19 cellular contexts compared by ENCODE assay signal in genomic region chr3:179174316-179174715, GRCh38. TPM values are rescaled to one million over a fixed set of nuclear protein-coding genes. Genes with fewer than 3 reads are reported as not detected.
DNase-seq lines count a peak whose midpoint lies in the region; ATAC-seq and TF ChIP-seq lines count a peak whose summit lies in the region.
"Had no signal": no experiment of that assay in that cellular context is flagged by ENCODE, and none has a peak within 500 bp of the region (broad histone marks: within the 10 kb centered on the region; RNA-seq: fewer than 3 reads in every experiment).

No MANE protein-coding gene starts in this region.

- 95 to 97% methylated on average over 3 of the region's 3 CpGs for WGBS in heart right ventricle, 2 donors

- peaks cover 0 to 34% (median 18%) of the 10 kb centered on the region in 9 donors for H3K4me1 ChIP-seq in heart right ventricle

- no peak overlapping the region for H3K27ac Mint-ChIP-seq in memory B cell
- H3K27ac Mint-ChIP-seq: activated naive CD8-positive, alpha-beta T cell treated with anti-CD3 and anti-CD28 coated beads, Interleukin-2, amount 10 ng/mL, durations not matched to agents 7 days and 5 days had no signal

- intact Hi-C loops in heart right ventricle (cut with DNase I) = no loop called here

- no peaks in the 10 kb centered on the region for H3K27me3 Mint-ChIP-seq in memory B cell
- H3K27me3 Mint-ChIP-seq: activated naive CD8-positive, alpha-beta T cell treated with anti-CD3 and anti-CD28 coated beads, Interleukin-2, amount 10 ng/mL, durations not matched to agents 7 days and 5 days had no signal

- H3K4me3 ChIP-seq in heart right ventricle = no peak overlapping the region
- H3K4me3 ChIP-seq: cardiac muscle cell had no signal

- H3K9me3 ChIP-seq in heart right ventricle = peaks cover 0 to 32% (median 18%) of the 10 kb centered on the region in 11 donors

- H3K27ac ChIP-seq in heart right ventricle = no peak overlapping the region
- H3K27ac ChIP-seq: cardiac muscle cell, parathyroid adenoma had no signal

- ATAC-seq in GM18867 (IDR thresholded peaks at IDR 0.05; ENCODE audit: unreplicated experiment) (peak; percentile 64), GM21528 (IDR thresholded peaks at IDR 0.05; ENCODE audit: low FRiP score, unreplicated experiment) (peak; percentile 73), HG03066 (IDR thresholded peaks at IDR 0.05; ENCODE audit: low read depth, unreplicated experiment) (peak; percentile 66), memory B cell (ENCODE audit: low read depth) (peak; percentile 55), heart right ventricle (no peak)
- ATAC-seq: left cardiac atrium had no signal

- no peaks in the 10 kb centered on the region for H3K36me3 ChIP-seq in heart right ventricle
- H3K36me3 ChIP-seq: cardiac muscle cell had no signal

- H3K4me3 Mint-ChIP-seq in memory B cell = no peak overlapping the region
- H3K4me3 Mint-ChIP-seq: activated naive CD8-positive, alpha-beta T cell treated with anti-CD3 and anti-CD28 coated beads, Interleukin-2, amount 10 ng/mL, durations not matched to agents 7 days and 5 days had no signal

- DNase-seq in memory B cell (ENCODE audit: low spot score in 2 of 2) (no peak), heart right ventricle (no peak), NCI-H446 treated with DMSO at 0.1 percent for 48 hours (lab: John Stamatoyannopoulos, UW) (no peak)
- no peak for DNase-seq in stimulated activated CD4-positive, alpha-beta T cell treated with anti-CD3 and anti-CD28 coated beads, Interleukin-2, amount 100 ng/mL, for 24 hours
- DNase-seq in stimulated activated naive CD4-positive, alpha-beta T cell (lab: John Stamatoyannopoulos, UW) = no peak
- DNase-seq: activated naive CD8-positive, alpha-beta T cell treated with anti-CD3 and anti-CD28 coated beads, Interleukin-2, amount 10 ng/mL, durations not matched to agents 7 days and 5 days; activated T-cell treated with anti-CD3 and anti-CD28 coated beads, Interleukin-2, amount 50 U/mL, for 48 hours; effector CD4-positive, alpha-beta T cell; hypothalamus; KBM-7; left cardiac atrium; NCI-H1105 treated with DMSO at 0.1 percent for 48 hours; NCI-H226; stimulated activated naive CD4-positive, alpha-beta T cell treated with Interleukin-2 at 50 U/mL for 16 hours had no signal

- no peaks in the 10 kb centered on the region for H3K9me3 Mint-ChIP-seq in memory B cell

- TF ChIP-seq CTCF in heart right ventricle (IDR thresholded peaks at IDR 0.05) = no peak

- H3K36me3 Mint-ChIP-seq in memory B cell = peaks cover 5% of the 10 kb centered on the region

- H3K27me3 ChIP-seq in heart right ventricle = no peaks in the 10 kb centered on the region
- H3K27me3 ChIP-seq: cardiac muscle cell had no signal

- peaks cover 25% of the 10 kb centered on the region for H3K4me1 Mint-ChIP-seq in memory B cell

RNA-seq across cellular contexts. Expression of gene PIK3CA, which starts 26.2 kb away (rescaled TPM):
- total RNA-seq in heart right ventricle = 10 to 100 TPM; 17.5 to 35.3 (median 24.4) TPM
- polyA plus RNA-seq in heart right ventricle = 1 to 10 TPM; 4.0 to 4.1 TPM

Comparison
In these comparisons a context has a peak if more than half of its experiments do, and no peak if none do; other contexts are left out.
1. ATAC-seq: peak in GM18867 (single experiment), GM21528 (single experiment), HG03066 (single experiment) and memory B cell (single experiment); none in heart right ventricle (0 of 8).